ENCODE assay signal across 1 cellular context in the genomic region with DNA sequence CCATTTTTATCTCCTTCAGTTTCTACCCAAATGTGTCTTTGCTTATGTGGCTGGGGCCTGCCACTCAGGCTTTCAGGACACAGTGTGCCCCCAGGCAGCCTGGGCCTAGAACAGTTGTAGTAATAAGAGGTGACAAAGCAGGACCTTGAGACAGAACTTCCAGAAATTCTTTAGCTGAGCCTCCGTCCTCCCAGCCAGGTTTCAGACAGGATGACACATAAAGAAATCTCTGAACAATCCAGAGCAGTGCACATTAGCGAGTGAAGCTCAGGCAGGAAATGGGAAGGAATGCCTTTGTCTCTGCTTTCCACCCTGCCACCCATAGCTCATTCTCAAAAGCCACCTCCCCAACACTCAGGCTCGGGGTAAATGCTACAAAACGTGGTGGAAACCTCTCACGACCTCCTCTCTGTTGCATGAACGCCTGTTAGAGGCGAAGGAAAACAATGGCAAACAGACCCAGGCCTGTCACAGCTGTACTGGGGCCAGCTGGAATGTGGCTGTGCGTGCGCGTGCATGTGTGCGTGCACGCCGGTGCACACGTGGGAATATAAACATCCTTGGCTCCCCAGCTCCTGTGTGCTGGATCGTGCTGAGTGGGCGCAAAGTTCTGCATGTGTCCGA.
TF ChIP-seq lines count a peak whose summit lies in the region.

No MANE protein-coding gene starts in this region.

TF ChIP-seq in GM12878, 131 proteins besides CTCF, POLR2A, EP300 and RAD21 (continued from another document):
- TF ChIP-seq, protein P1, sequence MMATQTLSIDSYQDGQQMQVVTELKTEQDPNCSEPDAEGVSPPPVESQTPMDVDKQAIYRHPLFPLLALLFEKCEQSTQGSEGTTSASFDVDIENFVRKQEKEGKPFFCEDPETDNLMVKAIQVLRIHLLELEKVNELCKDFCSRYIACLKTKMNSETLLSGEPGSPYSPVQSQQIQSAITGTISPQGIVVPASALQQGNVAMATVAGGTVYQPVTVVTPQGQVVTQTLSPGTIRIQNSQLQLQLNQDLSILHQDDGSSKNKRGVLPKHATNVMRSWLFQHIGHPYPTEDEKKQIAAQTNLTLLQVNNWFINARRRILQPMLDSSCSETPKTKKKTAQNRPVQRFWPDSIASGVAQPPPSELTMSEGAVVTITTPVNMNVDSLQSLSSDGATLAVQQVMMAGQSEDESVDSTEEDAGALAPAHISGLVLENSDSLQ (IDR thresholded peaks at IDR 0.05): peak; percentile 50
- 0 out of 2 replicates have a peak, but pooled peaks have one; percentile 4 for TF ChIP-seq TAF1 (IDR thresholded peaks at IDR 0.05; ENCODE audit: borderline replicate concordance, low read depth, low read length)
- TF ChIP-seq SUZ12 (IDR thresholded peaks at IDR 0.05; ENCODE audit: unreplicated experiment): no peak
- TF ChIP-seq TCF12 (IDR thresholded peaks at IDR 0.05; ENCODE audit: low read depth, low read length): peak; percentile 54; the same call in 1 of the 2 replicates
- TF ChIP-seq, protein P2, sequence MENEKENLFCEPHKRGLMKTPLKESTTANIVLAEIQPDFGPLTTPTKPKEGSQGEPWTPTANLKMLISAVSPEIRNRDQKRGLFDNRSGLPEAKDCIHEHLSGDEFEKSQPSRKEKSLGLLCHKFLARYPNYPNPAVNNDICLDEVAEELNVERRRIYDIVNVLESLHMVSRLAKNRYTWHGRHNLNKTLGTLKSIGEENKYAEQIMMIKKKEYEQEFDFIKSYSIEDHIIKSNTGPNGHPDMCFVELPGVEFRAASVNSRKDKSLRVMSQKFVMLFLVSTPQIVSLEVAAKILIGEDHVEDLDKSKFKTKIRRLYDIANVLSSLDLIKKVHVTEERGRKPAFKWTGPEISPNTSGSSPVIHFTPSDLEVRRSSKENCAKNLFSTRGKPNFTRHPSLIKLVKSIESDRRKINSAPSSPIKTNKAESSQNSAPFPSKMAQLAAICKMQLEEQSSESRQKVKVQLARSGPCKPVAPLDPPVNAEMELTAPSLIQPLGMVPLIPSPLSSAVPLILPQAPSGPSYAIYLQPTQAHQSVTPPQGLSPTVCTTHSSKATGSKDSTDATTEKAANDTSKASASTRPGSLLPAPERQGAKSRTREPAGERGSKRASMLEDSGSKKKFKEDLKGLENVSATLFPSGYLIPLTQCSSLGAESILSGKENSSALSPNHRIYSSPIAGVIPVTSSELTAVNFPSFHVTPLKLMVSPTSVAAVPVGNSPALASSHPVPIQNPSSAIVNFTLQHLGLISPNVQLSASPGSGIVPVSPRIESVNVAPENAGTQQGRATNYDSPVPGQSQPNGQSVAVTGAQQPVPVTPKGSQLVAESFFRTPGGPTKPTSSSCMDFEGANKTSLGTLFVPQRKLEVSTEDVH (IDR thresholded peaks at IDR 0.05; ENCODE audit: low read depth, partially characterized antibody): no peak
- peak; percentile 43; the same call in 1 of the 2 replicates for TF ChIP-seq LARP7 (IDR thresholded peaks at IDR 0.05)
- TF ChIP-seq SMARCA5 (IDR thresholded peaks at IDR 0.05): peak; percentile 54; the same call in 1 of the 2 replicates
